ENCODE assay signal across 19 cellular contexts in the genomic region with DNA sequence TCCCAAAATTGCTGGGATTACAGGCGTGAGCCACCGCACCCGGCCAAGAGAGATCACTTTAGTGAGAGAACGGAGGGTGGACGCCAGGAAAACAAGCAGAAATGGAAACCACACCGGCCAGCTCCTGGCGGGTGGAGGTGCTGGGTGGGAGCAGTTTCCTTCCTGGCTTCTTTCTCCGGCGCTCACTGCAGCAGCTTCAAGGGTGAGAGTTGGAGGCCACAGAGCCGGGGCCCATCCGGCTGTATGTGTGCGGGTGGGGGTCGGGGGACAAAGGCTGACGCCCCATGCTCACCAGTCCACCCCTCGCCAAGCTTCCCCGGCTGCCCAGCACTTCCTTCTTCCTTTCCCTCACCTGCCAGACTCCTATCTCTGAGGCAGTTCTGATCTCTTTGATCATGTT. TPM values are rescaled to one million over a fixed set of nuclear protein-coding genes. Genes with fewer than 3 reads are reported as not detected.
A peak's percentile ranks its signal among the peaks of the same experiment; 100 is the strongest.
DNase-seq lines count a peak whose midpoint lies in the region; ATAC-seq and TF ChIP-seq lines count a peak whose summit lies in the region.
"Had no signal": no experiment of that assay in that cellular context is flagged by ENCODE, and none has a peak within 500 bp of the region (broad histone marks: within the 10 kb centered on the region; RNA-seq: fewer than 3 reads in every experiment).

No MANE protein-coding gene starts in this region.

- H3K4me1 ChIP-seq in left ventricle myocardium inferior (peaks cover 38% of the 10 kb centered on the region), Loucy (ENCODE audit: insufficient read depth, low read length, poor library complexity, severe bottlenecking) (peaks cover 51% of the 10 kb centered on the region), osteoblast (ENCODE audit: insufficient read depth, low read length) (peaks cover 10% of the 10 kb centered on the region)

- no peak overlapping the region for H3K27ac Mint-ChIP-seq in activated CD4-positive, alpha-beta T cell treated with anti-CD3 and anti-CD28 coated beads, Interleukin-2, amount 10 ng/mL, durations not matched to agents 7 days and 5 days

- intact Hi-C loops in left ventricle myocardium inferior (cut with micrococcal nuclease) (loop anchor here (5.0 kb wide), 1 partner anchor 76 kb away; no protein-coding TSS in a partner anchor), cardiac septum (cut with DNase I) (loop anchor here (5.0 kb wide), 1 partner anchor 76 kb away; no protein-coding TSS in a partner anchor)

- H3K27ac ChIP-seq in left ventricle myocardium inferior (replicated peaks), result peak overlapping the region; percentile 32
- H3K27ac ChIP-seq in osteoblast (ENCODE audit: low read depth, low read length), result no peak overlapping the region
- H3K27ac ChIP-seq: C4-2B had no signal

- peak; percentile 17 for DNase-seq in activated CD4-positive, alpha-beta T cell treated with anti-CD3 and anti-CD28 coated beads, Interleukin-2, amount 10 ng/mL, durations not matched to agents 7 days and 5 days
- no peak for DNase-seq in activated CD4-positive, alpha-beta T cell treated with anti-CD3 and anti-CD28 coated beads, Interleukin-2, amount 50 U/mL, for 1 hour
- DNase-seq in left ventricle myocardium inferior, result no peak
- no peak for DNase-seq in cardiac septum (ENCODE audit: low spot score)
- peak; percentile 62 for DNase-seq in osteoblast (ENCODE audit: insufficient read length, low spot score, missing footprints)
- DNase-seq: Karpas-422, NCI-H1694, NCI-H2081, NCI-H2171, NCI-H345, NCI-H524, NCI-H82 had no signal

- H3K36me3 ChIP-seq in left ventricle myocardium inferior (no peaks in the 10 kb centered on the region), Loucy (ENCODE audit: insufficient read depth, low read length) (no peaks in the 10 kb centered on the region), osteoblast (ENCODE audit: insufficient read depth, low read length) (no peaks in the 10 kb centered on the region)

- H3K27me3 ChIP-seq in left ventricle myocardium inferior (ENCODE audit: low read depth) (no peaks in the 10 kb centered on the region), Loucy (ENCODE audit: insufficient read depth, low read length, poor library complexity, severe bottlenecking) (no peaks in the 10 kb centered on the region), osteoblast (ENCODE audit: insufficient read depth, low read length) (peaks cover 7% of the 10 kb centered on the region)

- H3K27me3 Mint-ChIP-seq in activated CD4-positive, alpha-beta T cell treated with anti-CD3 and anti-CD28 coated beads, Interleukin-2, amount 10 ng/mL, durations not matched to agents 7 days and 5 days, result peaks cover 42% of the 10 kb centered on the region

- H3K9ac ChIP-seq in Loucy (ENCODE audit: low read depth, low read length, poor library complexity, severe bottlenecking), result no peak overlapping the region

- H3K9me3 ChIP-seq in left ventricle myocardium inferior (replicated peaks) (peaks cover 2% of the 10 kb centered on the region), Loucy (ENCODE audit: insufficient read depth, low read depth, low read length) (no peaks in the 10 kb centered on the region), osteoblast (ENCODE audit: low read depth, low read length) (no peaks in the 10 kb centered on the region)

- H3K79me2 ChIP-seq in Loucy (ENCODE audit: insufficient read depth, low read length) (no peaks in the 10 kb centered on the region), osteoblast (ENCODE audit: insufficient read depth, low read length) (no peaks in the 10 kb centered on the region)

- H3K4me3 Mint-ChIP-seq in activated CD4-positive, alpha-beta T cell treated with anti-CD3 and anti-CD28 coated beads, Interleukin-2, amount 10 ng/mL, durations not matched to agents 7 days and 5 days, result peak overlapping the region; percentile 16

- H3K9me2 ChIP-seq in Loucy (replicated peaks; ENCODE audit: low read depth, low read length), result no peaks in the 10 kb centered on the region

- H3F3A ChIP-seq in Loucy (ENCODE audit: low read depth), result peaks cover 16% of the 10 kb centered on the region

- no peak for TF ChIP-seq CTCF in left ventricle myocardium inferior (IDR thresholded peaks at IDR 0.05; ENCODE audit: borderline replicate concordance)
- no peak for TF ChIP-seq CTCF in Loucy (conservative IDR thresholded peaks at IDR 0.05; ENCODE audit: low read length)
- TF ChIP-seq CTCF in osteoblast (IDR thresholded peaks at IDR 0.05; ENCODE audit: extremely low read depth, low read depth, low read length), result no peak

- H3K9me3 Mint-ChIP-seq in activated CD4-positive, alpha-beta T cell treated with anti-CD3 and anti-CD28 coated beads, Interleukin-2, amount 10 ng/mL, durations not matched to agents 7 days and 5 days, result no peaks in the 10 kb centered on the region

- CTCF ChIA-PET in activated CD4-positive, alpha-beta T cell treated with anti-CD3 and anti-CD28 coated beads, Interleukin-2, amount 10 ng/mL, durations not matched to agents 7 days and 5 days (lab: Charles Lee), result interaction anchor here (1.0 to 1.3 kb wide), 3 partner anchors 83 to 392 kb away, joined by 3 read pairs; a partner anchor contains a TSS

- ATAC-seq in HG03095 (IDR thresholded peaks at IDR 0.05; ENCODE audit: unreplicated experiment), result no peak
- ATAC-seq: Panc1 had no signal

- H2AFZ ChIP-seq in Loucy (ENCODE audit: low read length) (no peak overlapping the region), osteoblast (ENCODE audit: low read length) (no peak overlapping the region)

- H3K4me3 ChIP-seq in left ventricle myocardium inferior, result no peak overlapping the region
- no peak overlapping the region for H3K4me3 ChIP-seq in Loucy (ENCODE audit: low read length, poor library complexity, severe bottlenecking)
- no peak overlapping the region for H3K4me3 ChIP-seq in osteoblast (ENCODE audit: insufficient read depth, low read length)

- H3K4me1 Mint-ChIP-seq in activated CD4-positive, alpha-beta T cell treated with anti-CD3 and anti-CD28 coated beads, Interleukin-2, amount 10 ng/mL, durations not matched to agents 7 days and 5 days, result peaks cover 44% of the 10 kb centered on the region

- POLR2A ChIA-PET in activated CD4-positive, alpha-beta T cell treated with anti-CD3 and anti-CD28 coated beads, Interleukin-2, amount 10 ng/mL, durations not matched to agents 7 days and 5 days (lab: Charles Lee), result no interaction called here

- H3K4me2 ChIP-seq in Loucy (ENCODE audit: low read depth, low read length, poor library complexity, severe bottlenecking) (peak overlapping the region; percentile 20), osteoblast (ENCODE audit: insufficient read depth, low read length) (no peak overlapping the region)

- H4K20me1 ChIP-seq in Loucy (ENCODE audit: insufficient read depth, low read length, poor library complexity, severe bottlenecking), result no peaks in the 10 kb centered on the region
- H4K20me1 ChIP-seq in osteoblast (ENCODE audit: insufficient read depth, low read length), result no peaks in the 10 kb centered on the region

- peaks cover 3% of the 10 kb centered on the region for H3K36me3 Mint-ChIP-seq in activated CD4-positive, alpha-beta T cell treated with anti-CD3 and anti-CD28 coated beads, Interleukin-2, amount 10 ng/mL, durations not matched to agents 7 days and 5 days (ENCODE audit: low read depth)

RNA-seq across cellular contexts. Expression of a gene that starts 13.5 kb away (rescaled TPM):
- total RNA-seq in activated CD4-positive, alpha-beta T cell treated with anti-CD3 and anti-CD28 coated beads, Interleukin-2, amount 10 ng/mL, durations not matched to agents 7 days and 5 days, result not detected
- not detected for total RNA-seq in left ventricle myocardium inferior
- total RNA-seq in cardiac septum, result not detected
- total RNA-seq in osteoblast, result not detected in 2 replicates
- total RNA-seq: Daoy, MCF 10A had no signal

RNA-seq across cellular contexts. Expression of a gene that starts 22.8 kb away (rescaled TPM):
- total RNA-seq in activated CD4-positive, alpha-beta T cell treated with anti-CD3 and anti-CD28 coated beads, Interleukin-2, amount 10 ng/mL, durations not matched to agents 7 days and 5 days, result under 1 TPM; 0.27 to 0.52 TPM
- total RNA-seq in left ventricle myocardium inferior (0.49 TPM), cardiac septum (0.65 TPM), osteoblast (not detected in 2 replicates)
- total RNA-seq: Daoy, H1, MCF 10A had no signal

Comparison
In these comparisons a context has a peak if more than half of its experiments do, and no peak if none do; other contexts are left out.
1. DNase-seq: peak in activated CD4-positive, alpha-beta T cell treated with anti-CD3 and anti-CD28 coated beads, Interleukin-2, amount 10 ng/mL, durations not matched to agents 7 days and 5 days (single experiment) and osteoblast (single experiment); none in activated CD4-positive, alpha-beta T cell treated with anti-CD3 and anti-CD28 coated beads, Interleukin-2, amount 50 U/mL, for 1 hour (single experiment), left ventricle myocardium inferior (single experiment) and cardiac septum (single experiment).